10 cellular contexts compared by ENCODE assay signal in genomic region chr4:56767567-56767966, GRCh38. TPM values are rescaled to one million over a fixed set of nuclear protein-coding genes. Genes with fewer than 3 reads are reported as not detected.
"Had no signal": no experiment of that assay in that cellular context is flagged by ENCODE, and none has a peak within 500 bp of the region (broad histone marks: within the 10 kb centered on the region; RNA-seq: fewer than 3 reads in every experiment).

No MANE protein-coding gene starts in this region.

- H3K27me3 Mint-ChIP-seq: IgD-negative memory B cell had no signal

- H3K4me2 ChIP-seq: GM23338 had no signal

- ATAC-seq: HepG2 had no signal

- H3K27ac Mint-ChIP-seq: GM23338, H9, IgD-negative memory B cell had no signal

- H3K9me3 Mint-ChIP-seq: GM23338, H9 had no signal

- H2AFZ ChIP-seq: GM23338 had no signal

- H3K27ac ChIP-seq: HL-60 had no signal

- FAIRE-seq: H1, H54, HepG2 had no signal

- H3K4me3 ChIP-seq: GM23338 had no signal

- DNase-seq: H9, HCEC 1CT, KBM-7 had no signal

- H3K4me3 Mint-ChIP-seq: GM23338, H9, IgD-negative memory B cell had no signal

- H3K36me3 Mint-ChIP-seq: IgD-negative memory B cell had no signal

RNA-seq across cellular contexts. Expression of gene SPINK2, which starts 53.9 kb away (rescaled TPM):
- total RNA-seq: HepG2, HT1080 had no signal
- polyA plus RNA-seq: HepG2 had no signal
